1 cellular context compared by ENCODE assay signal in genomic region chr2:98882971-98883779, GRCh38.
TF ChIP-seq lines count a peak whose summit lies in the region.

No MANE protein-coding gene starts in this region.

TF ChIP-seq in GM23338, 12 proteins besides CTCF, POLR2A, EP300 and RAD21 (continued from another document):
- TF ChIP-seq, protein P1, sequence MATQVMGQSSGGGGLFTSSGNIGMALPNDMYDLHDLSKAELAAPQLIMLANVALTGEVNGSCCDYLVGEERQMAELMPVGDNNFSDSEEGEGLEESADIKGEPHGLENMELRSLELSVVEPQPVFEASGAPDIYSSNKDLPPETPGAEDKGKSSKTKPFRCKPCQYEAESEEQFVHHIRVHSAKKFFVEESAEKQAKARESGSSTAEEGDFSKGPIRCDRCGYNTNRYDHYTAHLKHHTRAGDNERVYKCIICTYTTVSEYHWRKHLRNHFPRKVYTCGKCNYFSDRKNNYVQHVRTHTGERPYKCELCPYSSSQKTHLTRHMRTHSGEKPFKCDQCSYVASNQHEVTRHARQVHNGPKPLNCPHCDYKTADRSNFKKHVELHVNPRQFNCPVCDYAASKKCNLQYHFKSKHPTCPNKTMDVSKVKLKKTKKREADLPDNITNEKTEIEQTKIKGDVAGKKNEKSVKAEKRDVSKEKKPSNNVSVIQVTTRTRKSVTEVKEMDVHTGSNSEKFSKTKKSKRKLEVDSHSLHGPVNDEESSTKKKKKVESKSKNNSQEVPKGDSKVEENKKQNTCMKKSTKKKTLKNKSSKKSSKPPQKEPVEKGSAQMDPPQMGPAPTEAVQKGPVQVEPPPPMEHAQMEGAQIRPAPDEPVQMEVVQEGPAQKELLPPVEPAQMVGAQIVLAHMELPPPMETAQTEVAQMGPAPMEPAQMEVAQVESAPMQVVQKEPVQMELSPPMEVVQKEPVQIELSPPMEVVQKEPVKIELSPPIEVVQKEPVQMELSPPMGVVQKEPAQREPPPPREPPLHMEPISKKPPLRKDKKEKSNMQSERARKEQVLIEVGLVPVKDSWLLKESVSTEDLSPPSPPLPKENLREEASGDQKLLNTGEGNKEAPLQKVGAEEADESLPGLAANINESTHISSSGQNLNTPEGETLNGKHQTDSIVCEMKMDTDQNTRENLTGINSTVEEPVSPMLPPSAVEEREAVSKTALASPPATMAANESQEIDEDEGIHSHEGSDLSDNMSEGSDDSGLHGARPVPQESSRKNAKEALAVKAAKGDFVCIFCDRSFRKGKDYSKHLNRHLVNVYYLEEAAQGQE (IDR thresholded peaks at IDR 0.05; ENCODE audit: unreplicated experiment), result no peak
- TF ChIP-seq EZH2phosphoT487 (IDR thresholded peaks at IDR 0.05; ENCODE audit: unreplicated experiment), result no peak
- TF ChIP-seq CREB1 (CRISPR knock-in tag; IDR thresholded peaks at IDR 0.05; ENCODE audit: low read depth), result no peak
- no peak for TF ChIP-seq ZNF114 (CRISPR knock-in tag; IDR thresholded peaks at IDR 0.05)
- TF ChIP-seq NANOG (IDR thresholded peaks at IDR 0.05; ENCODE audit: borderline replicate concordance), result no peak
- TF ChIP-seq POLR2AphosphoS5 (IDR thresholded peaks at IDR 0.05; ENCODE audit: low read depth), result no peak
- no peak for TF ChIP-seq EZH2 (IDR thresholded peaks at IDR 0.05; ENCODE audit: low read depth, unreplicated experiment)
- no peak for TF ChIP-seq ZNF331 (CRISPR knock-in tag; IDR thresholded peaks at IDR 0.05; ENCODE audit: low read depth)
